Comparison of ENCODE assay signal across 14 cellular contexts in genomic region chr17:45648642-45649041, GRCh38.
DNase-seq lines count a peak whose midpoint lies in the region; ATAC-seq, FAIRE-seq and TF ChIP-seq lines count a peak whose summit lies in the region.
"Had no signal": no experiment of that assay in that cellular context is flagged by ENCODE, and none has a peak within 500 bp of the region (broad histone marks: within the 10 kb centered on the region; RNA-seq: fewer than 3 reads in every experiment).

No MANE protein-coding gene starts in this region.

- DNase-seq in SK-N-SH (peak; percentile 26), HEK293T (ENCODE audit: extremely low spot score) (peak; percentile 42), K562 (ENCODE audit: extremely low read depth in 1 of 4, low spot score in 3 of 4) (peak in 3 of 4 experiments; percentile 24 to 30 (median 27)), neural progenitor cell (ENCODE audit: low spot score) (peak; percentile 65), sciatic nerve (ENCODE audit: low spot score) (no peak), dedifferentiated amniotic fluid mesenchymal stem cell (ENCODE audit: extremely low spot score) (no peak)
- DNase-seq in central memory CD4-positive, alpha-beta T cell = no peak
- DNase-seq: ACHN, cortex of kidney, KBM-7, midbrain, NCI-H2029 treated with DMSO at 0.1 percent for 48 hours had no signal

- H4K20me1 ChIP-seq in SK-N-SH (ENCODE audit: insufficient read depth) (no peaks in the 10 kb centered on the region), K562 (replicated peaks; ENCODE audit: control insufficient read depth, insufficient read depth, low read length) (peaks cover 4% of the 10 kb centered on the region; the same call in 1 of the 2 replicates), neural progenitor cell (ENCODE audit: low read depth) (peaks cover 35% of the 10 kb centered on the region)

- H3K27ac ChIP-seq in SK-N-SH (ENCODE audit: low read depth in 2 of 2, low read length in 1 of 2) (no peak overlapping the region), K562 (ENCODE audit: extremely low read depth, low read depth, low read length) (no peak overlapping the region), neural progenitor cell (no peak overlapping the region)
- H3K27ac ChIP-seq: tibial artery had no signal

- in situ Hi-C loops in K562 (cut with MboI) = no loop called here

- H3K4me3 ChIP-seq in SK-N-SH (ENCODE audit: low read depth in 2 of 2, low read length in 1 of 2) (no peak overlapping the region), K562 (no peak overlapping the region), neural progenitor cell (no peak overlapping the region)
- H3K4me3 ChIP-seq: tibial artery had no signal

- H3K27me3 ChIP-seq in SK-N-SH (ENCODE audit: insufficient read depth) (peaks cover 5% of the 10 kb centered on the region; the same call in 1 of the 2 replicates), K562 (ENCODE audit: control insufficient read depth in 2 of 2, insufficient read depth in 2 of 2, low read length in 2 of 2) (peaks cover 26 to 51% of the 10 kb centered on the region in 2 experiments), neural progenitor cell (no peaks in the 10 kb centered on the region)

- no peaks in the 10 kb centered on the region for H3K9me3 Mint-ChIP-seq in neural progenitor cell

- H3K36me3 Mint-ChIP-seq in neural progenitor cell = no peaks in the 10 kb centered on the region

- POLR2A ChIA-PET in SK-N-SH (lab: Yijun Ruan, JAX) (no interaction called here), HEK293T (lab: Yijun Ruan, JAX) (interaction anchor here (1.7 kb wide), 1 partner anchor 8 kb away, joined by 4 read pairs; no protein-coding TSS in a partner anchor), K562 (lab: Yijun Ruan, JAX) (interaction anchor here (0.7 to 1.1 kb wide), 3 partner anchors 8 to 76 kb away, joined by 4 to 6 read pairs (median 4); no protein-coding TSS in a partner anchor)

- H3K9me1 ChIP-seq in K562 (ENCODE audit: control insufficient read depth, insufficient read depth, low read length) = no peaks in the 10 kb centered on the region

- H3K4me1 Mint-ChIP-seq in neural progenitor cell = no peaks in the 10 kb centered on the region

- H2AFZ ChIP-seq in SK-N-SH (ENCODE audit: low read depth) (no peak overlapping the region), K562 (ENCODE audit: low read depth, low read length) (no peak overlapping the region), neural progenitor cell (replicated peaks) (no peak overlapping the region)

- WGBS in SK-N-SH (ENCODE audit: low lambda C conversion rate) = 58% methylated on average over 6 of the region's 6 CpGs
- WGBS in K562 (ENCODE audit: insufficient coverage, low coverage, missing lambda C conversion rate) = 3% methylated on average over 6 of the region's 6 CpGs

- no peaks in the 10 kb centered on the region for H3K9me2 ChIP-seq in SK-N-SH

- H3K79me2 ChIP-seq in SK-N-SH (ENCODE audit: insufficient read depth) (no peaks in the 10 kb centered on the region), K562 (ENCODE audit: control insufficient read depth, insufficient read depth, low read length) (no peaks in the 10 kb centered on the region), neural progenitor cell (ENCODE audit: low read depth) (no peaks in the 10 kb centered on the region)

- H3K9me3 ChIP-seq in SK-N-SH (no peaks in the 10 kb centered on the region), K562 (replicated peaks; ENCODE audit: control insufficient read depth, insufficient read depth, low read depth, low read length) (no peaks in the 10 kb centered on the region), neural progenitor cell (ENCODE audit: low read depth) (no peaks in the 10 kb centered on the region)
- H3K9me3 ChIP-seq: tibial artery had no signal

- TF ChIP-seq RAD21 in SK-N-SH (IDR thresholded peaks at IDR 0.05; ENCODE audit: low read length) (peak; percentile 10; the same call in 1 of the 2 replicates), K562 (CRISPR knock-in tag; conservative IDR thresholded peaks at IDR 0.05 in 1 of 2, IDR thresholded peaks at IDR 0.05 in 1 of 2) (peak in 1 of 2 experiments; percentile 49; a peak in 2 of 4 replicates)

- no peak overlapping the region for H3K4me3 Mint-ChIP-seq in neural progenitor cell

- ATAC-seq in SK-N-SH treated with all-trans-retinoic acid at 6 μM for 48 hours (no peak), K562 (peak; percentile 56; the same call in 2 of the 3 replicates), sciatic nerve (no peak)

- no TSS peak for BruUV-seq in K562 (replicated peaks; lab: Mats Ljungman, UMichigan)

- no peak for FAIRE-seq in K562 (lab: Jason Lieb, UNC)

- H3K36me3 ChIP-seq in SK-N-SH (replicated peaks in 1 of 2; ENCODE audit: control insufficient read depth in 1 of 2, insufficient read depth in 2 of 2, low read length in 1 of 2) (no peaks in the 10 kb centered on the region), K562 (ENCODE audit: control insufficient read depth, insufficient read depth, low read length) (no peaks in the 10 kb centered on the region), neural progenitor cell (no peaks in the 10 kb centered on the region)
- H3K36me3 ChIP-seq: tibial artery had no signal

- peak; percentile 28; the same call in 1 of the 2 replicates for TF ChIP-seq CTCF in SK-N-SH (IDR thresholded peaks at IDR 0.05)
- peak; percentile 46 to 60 (median 59) for TF ChIP-seq CTCF in K562 (IDR thresholded peaks at IDR 0.05 in 2 of 3, conservative IDR thresholded peaks at IDR 0.05 in 1 of 3; ENCODE audit: insufficient read depth in 2 of 3, low read depth in 1 of 3, low read length in 3 of 3)
- TF ChIP-seq CTCF in neural progenitor cell (IDR thresholded peaks at IDR 0.05) = peak; percentile 71

- H3K9ac ChIP-seq in SK-N-SH (no peak overlapping the region), K562 (ENCODE audit: insufficient read depth in 1 of 2, low read depth in 2 of 2, low read length in 2 of 2) (no peak overlapping the region), neural progenitor cell (no peak overlapping the region)

- peaks cover 5% of the 10 kb centered on the region for H3K27me3 Mint-ChIP-seq in neural progenitor cell (ENCODE audit: insufficient read depth, low read depth)

- CTCF ChIA-PET in SK-N-SH (lab: Yijun Ruan, JAX) = interaction anchor here (0.5 to 6.8 kb wide), 7 partner anchors 9 to 203 kb away, joined by 3 to 38 read pairs (median 5); partner anchors contain the start of gene CRHR1
- CTCF ChIA-PET in HEK293T (lab: Yijun Ruan, JAX) = interaction anchor here (1.0 to 2.1 kb wide), 4 partner anchors 9 to 108 kb away, joined by 3 to 10 read pairs (median 3); no protein-coding TSS in a partner anchor
- CTCF ChIA-PET in K562 (lab: Yijun Ruan, JAX; ENCODE audit: low intra/inter-chr PET ratio) = no interaction called here

- TF ChIP-seq EP300 in SK-N-SH (IDR thresholded peaks at IDR 0.05; ENCODE audit: borderline replicate concordance in 1 of 2, low read depth in 1 of 2, low read length in 1 of 2) = no peak
- TF ChIP-seq EP300 in K562 (IDR thresholded peaks at IDR 0.05; ENCODE audit: low read length) = no peak

- H3K4me2 ChIP-seq in SK-N-SH (no peak overlapping the region), K562 (ENCODE audit: insufficient read depth, low read length) (no peak overlapping the region), neural progenitor cell (no peak overlapping the region)

- intact Hi-C loops in K562 (cut with micrococcal nuclease) (loop anchor here (10.0 kb wide), 1 partner anchor 76 kb away; no protein-coding TSS in a partner anchor), sciatic nerve (cut with DNase I) (loop anchor here (10.0 kb wide), 1 partner anchor 186 kb away; no protein-coding TSS in a partner anchor)

- H3K27ac Mint-ChIP-seq in neural progenitor cell = no peak overlapping the region

- H3K4me1 ChIP-seq in SK-N-SH (ENCODE audit: control insufficient read depth in 1 of 2, insufficient read depth in 2 of 2, low read depth in 1 of 2, low read length in 1 of 2) (no peaks in the 10 kb centered on the region), K562 (replicated peaks in 1 of 2; ENCODE audit: control insufficient read depth in 2 of 2, insufficient read depth in 2 of 2, low read length in 2 of 2) (no peaks in the 10 kb centered on the region), neural progenitor cell (no peaks in the 10 kb centered on the region)
- H3K4me1 ChIP-seq: tibial artery had no signal

- TF ChIP-seq POLR2A in K562 (conservative IDR thresholded peaks at IDR 0.05) = no peak

- H3F3A ChIP-seq in SK-N-SH (replicated peaks; ENCODE audit: insufficient read depth) = no peaks in the 10 kb centered on the region
- H3F3A ChIP-seq in neural progenitor cell (ENCODE audit: low read depth) = no peaks in the 10 kb centered on the region

TF ChIP-seq in SK-N-SH, 30 proteins besides CTCF, POLR2A, EP300 and RAD21 (continues in another document):
- TF ChIP-seq, protein P1, sequence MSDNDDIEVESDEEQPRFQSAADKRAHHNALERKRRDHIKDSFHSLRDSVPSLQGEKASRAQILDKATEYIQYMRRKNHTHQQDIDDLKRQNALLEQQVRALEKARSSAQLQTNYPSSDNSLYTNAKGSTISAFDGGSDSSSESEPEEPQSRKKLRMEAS (IDR thresholded peaks at IDR 0.05; ENCODE audit: low read depth) = no peak

TF ChIP-seq in SK-N-SH treated with all-trans-retinoic acid at 6 μM for 48 hours, 23 proteins besides CTCF, POLR2A, EP300 and RAD21 (continues in another document):
- no peak for TF ChIP-seq TOX (CRISPR knock-in tag; IDR thresholded peaks at IDR 0.05; ENCODE audit: borderline replicate concordance)

TF ChIP-seq in HEK293T, 16 proteins besides CTCF, POLR2A, EP300 and RAD21 (continues in another document):
- no peak for TF ChIP-seq SP1 (IDR thresholded peaks at IDR 0.05)
- no peak for TF ChIP-seq FOXK2 (IDR thresholded peaks at IDR 0.05)
- TF ChIP-seq ZNF384 (IDR thresholded peaks at IDR 0.05) = no peak

TF ChIP-seq in K562, 482 proteins besides CTCF, POLR2A, EP300 and RAD21:
- TF ChIP-seq ZNF589 (CRISPR knock-in tag; IDR thresholded peaks at IDR 0.05; ENCODE audit: low read depth) (no peak), MEIS2 (IDR thresholded peaks at IDR 0.05; ENCODE audit: partially characterized antibody) (peak; percentile 60), ZNF740 (CRISPR knock-in tag; IDR thresholded peaks at IDR 0.05) (peak; percentile 98), ZNF740 (tag; IDR thresholded peaks at IDR 0.05) (peak in 1 of 2 experiments; percentile 83; a peak in 2 of 4 replicates), ZBTB7A (IDR thresholded peaks at IDR 0.05; ENCODE audit: borderline replicate concordance, control insufficient read depth, low read depth, low read length) (peak; percentile 33; the same call in 1 of the 2 replicates)

Comparison
In these comparisons a context has a peak if more than half of its experiments do, and no peak if none do; other contexts are left out.
1. DNase-seq: peak in SK-N-SH (single experiment), HEK293T (single experiment), K562 (3 of 4) and neural progenitor cell (single experiment); none in sciatic nerve (single experiment), dedifferentiated amniotic fluid mesenchymal stem cell (single experiment) and central memory CD4-positive, alpha-beta T cell (single experiment).
2. Of the 27 proteins assayed by ChIP-seq in both K562 and SK-N-SH: peak only in K562: none; only in SK-N-SH: none; in both: CTCF; in neither: 25; mixed calls (peak in some experiments, not most) for 1.
3. Peak in every context shown above with its lines, with median percentiles within 50 percentile points of each other: CTCF ChIP-seq.